In the genomic region with DNA sequence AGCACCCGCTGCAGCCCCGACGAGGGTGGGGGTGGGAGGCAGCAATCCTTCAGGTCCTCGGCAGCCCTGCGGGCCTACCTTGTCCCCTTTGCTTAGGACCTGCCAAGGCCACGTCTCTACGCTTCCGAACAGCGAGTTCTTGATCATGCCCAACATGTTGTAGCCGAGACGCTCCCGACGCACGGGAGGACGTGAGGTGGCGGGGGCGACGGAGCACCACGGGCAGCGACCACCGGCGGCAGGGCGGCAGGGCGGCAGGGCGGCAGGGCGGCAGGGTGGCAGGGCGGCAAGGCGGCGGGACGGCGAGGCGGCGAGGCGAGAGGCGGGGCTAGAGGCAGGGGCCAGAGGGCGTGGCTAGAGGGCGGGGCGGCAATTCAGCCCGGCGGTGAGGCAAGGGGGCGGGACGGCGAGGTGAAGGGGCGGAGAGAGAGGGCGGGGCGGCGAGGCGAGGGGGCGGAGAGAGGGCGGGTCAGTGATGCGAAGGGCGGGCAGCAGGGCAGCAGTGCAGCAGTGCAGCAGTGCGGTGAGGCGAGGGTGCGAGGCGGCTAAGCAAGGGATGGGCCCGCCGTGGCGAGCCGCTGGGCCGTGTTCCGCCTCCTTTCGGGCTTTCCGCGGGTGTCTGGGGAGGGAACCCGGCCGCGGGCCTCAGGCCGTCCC, we compare ENCODE assay signal across 8 cellular contexts. TPM values are rescaled to one million over a fixed set of nuclear protein-coding genes. Genes with fewer than 3 reads are reported as not detected.
DNase-seq lines count a peak whose midpoint lies in the region; ATAC-seq and TF ChIP-seq lines count a peak whose summit lies in the region.

A gene with protein sequence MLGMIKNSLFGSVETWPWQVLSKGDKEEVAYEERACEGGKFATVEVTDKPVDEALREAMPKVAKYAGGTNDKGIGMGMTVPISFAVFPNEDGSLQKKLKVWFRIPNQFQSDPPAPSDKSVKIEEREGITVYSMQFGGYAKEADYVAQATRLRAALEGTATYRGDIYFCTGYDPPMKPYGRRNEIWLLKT (minus strand): TSS at position 307 of the 657 bp plus-strand sequence. CDS start 151 bp downstream, at position 156.

- H3K27me3 ChIP-seq in naive thymus-derived CD4-positive, alpha-beta T cell (ENCODE audit: control insufficient read depth in 2 of 2, insufficient read depth in 2 of 2, low read length in 2 of 2): peaks cover 0 to 5% of the 10 kb centered on the region in 2 donors

- POLR2A ChIA-PET in RWPE1 (lab: Yijun Ruan, JAX; ENCODE audit: low non-redundant PET): no interaction called here
- POLR2A ChIA-PET in naive thymus-derived CD4-positive, alpha-beta T cell (lab: Charles Lee): interaction anchor here (0.7 to 1.4 kb wide), 2 partner anchors 84 to 1369 kb away, joined by 3 read pairs; no protein-coding TSS in a partner anchor

- H3K27ac ChIP-seq in RWPE1: peak within 1 kb of the TSS; percentile 84
- H3K27ac ChIP-seq in naive thymus-derived CD4-positive, alpha-beta T cell (ENCODE audit: low read depth, low read length): peak within 1 kb of the TSS; percentile 83

- intact Hi-C loops in activated T-helper 2 cell treated with anti-CD3 and anti-CD28 coated beads, Interferon-gamma antibody, Interleukin-2, Interleukin-4, amounts not matched to agents 10 μg/mL and 5 μg/mL and 100 μg/mL, durations not matched to agents 14 hours and 24 hours and 36 hours (cut with micrococcal nuclease): loop anchor here (1.0 to 10.0 kb wide), 7 partner anchors 42 to 645 kb away; partner anchors contain the start of genes APOLD1, BORCS5, DDX47 and FAM234B
- intact Hi-C loops in naive thymus-derived CD4-positive, alpha-beta T cell (cut with micrococcal nuclease): loop anchor here (1.0 to 5.0 kb wide), 18 partner anchors 13 to 1771 kb away; partner anchors contain the start of genes BORCS5 (in 2 of the 2), DDX47 (in 2 of the 2), FAM234B (in 2 of the 2) and ATF7IP (in 1 of the 2)

- peaks cover 2% of the 10 kb centered on the region for H3K36me3 Mint-ChIP-seq in activated T-helper 2 cell treated with anti-CD3 and anti-CD28 coated beads, Interferon-gamma antibody, Interleukin-2, Interleukin-4, amounts not matched to agents 10 μg/mL and 5 μg/mL and 100 μg/mL, durations not matched to agents 14 hours and 24 hours and 36 hours (ENCODE audit: low read depth)
- H3K36me3 Mint-ChIP-seq in naive thymus-derived CD4-positive, alpha-beta T cell: peaks cover 0 to 3% (median 0%) of the 10 kb centered on the region in 5 donors
- H3K36me3 Mint-ChIP-seq in stimulated activated memory B cell treated with anti-CD40 and anti-IgM and Interleukin-4, amounts not matched to agents 10 μg/mL and 1 μg/mL and 100 μg/mL, for 72 hours: no peaks in the 10 kb centered on the region

- no peaks in the 10 kb centered on the region for H3K9me3 Mint-ChIP-seq in activated T-helper 2 cell treated with anti-CD3 and anti-CD28 coated beads, Interferon-gamma antibody, Interleukin-2, Interleukin-4, amounts not matched to agents 10 μg/mL and 5 μg/mL and 100 μg/mL, durations not matched to agents 14 hours and 24 hours and 36 hours
- no peaks in the 10 kb centered on the region for H3K9me3 Mint-ChIP-seq in naive thymus-derived CD4-positive, alpha-beta T cell
- H3K9me3 Mint-ChIP-seq in stimulated activated memory B cell treated with anti-CD40 and anti-IgM and Interleukin-4, amounts not matched to agents 10 μg/mL and 1 μg/mL and 100 μg/mL, for 72 hours: no peaks in the 10 kb centered on the region

- H3K4me3 ChIP-seq in naive thymus-derived CD4-positive, alpha-beta T cell (ENCODE audit: low read length): peak within 1 kb of the TSS; percentile 74

- ATAC-seq in naive thymus-derived CD4-positive, alpha-beta T cell: peak; percentile 97
- ATAC-seq in stimulated activated memory B cell treated with anti-CD40 and anti-IgM and Interleukin-4, amounts not matched to agents 10 μg/mL and 1 μg/mL and 100 μg/mL, for 72 hours: peak; percentile 97

- H3K27me3 Mint-ChIP-seq in activated T-helper 2 cell treated with anti-CD3 and anti-CD28 coated beads, Interferon-gamma antibody, Interleukin-2, Interleukin-4, amounts not matched to agents 10 μg/mL and 5 μg/mL and 100 μg/mL, durations not matched to agents 14 hours and 24 hours and 36 hours (ENCODE audit: low read depth): peaks cover 30% of the 10 kb centered on the region
- peaks cover 0 to 31% (median 0%) of the 10 kb centered on the region in 5 donors for H3K27me3 Mint-ChIP-seq in naive thymus-derived CD4-positive, alpha-beta T cell
- H3K27me3 Mint-ChIP-seq in stimulated activated memory B cell treated with anti-CD40 and anti-IgM and Interleukin-4, amounts not matched to agents 10 μg/mL and 1 μg/mL and 100 μg/mL, for 72 hours: no peaks in the 10 kb centered on the region

- H3K4me1 Mint-ChIP-seq in activated T-helper 2 cell treated with anti-CD3 and anti-CD28 coated beads, Interferon-gamma antibody, Interleukin-2, Interleukin-4, amounts not matched to agents 10 μg/mL and 5 μg/mL and 100 μg/mL, durations not matched to agents 14 hours and 24 hours and 36 hours (ENCODE audit: low read depth): peaks cover 23% of the 10 kb centered on the region
- H3K4me1 Mint-ChIP-seq in naive thymus-derived CD4-positive, alpha-beta T cell: peaks cover 30 to 45% (median 35%) of the 10 kb centered on the region in 7 donors
- H3K4me1 Mint-ChIP-seq in stimulated activated memory B cell treated with anti-CD40 and anti-IgM and Interleukin-4, amounts not matched to agents 10 μg/mL and 1 μg/mL and 100 μg/mL, for 72 hours: peaks cover 30% of the 10 kb centered on the region

- CTCF ChIA-PET in RWPE1 (lab: Yijun Ruan, JAX): no interaction called here
- CTCF ChIA-PET in naive thymus-derived CD4-positive, alpha-beta T cell (lab: Charles Lee): interaction anchor here (1.1 kb wide), 1 partner anchor 162 kb away, joined by 3 read pairs; no protein-coding TSS in a partner anchor

- TF ChIP-seq CTCF in RWPE1 (conservative IDR thresholded peaks at IDR 0.05; ENCODE audit: low read depth): no peak

- peaks cover 8 to 23% of the 10 kb centered on the region in 2 donors for H3K4me1 ChIP-seq in naive thymus-derived CD4-positive, alpha-beta T cell (ENCODE audit: control insufficient read depth in 2 of 2, insufficient read depth in 2 of 2, low read length in 2 of 2)

- H3K9me3 ChIP-seq in naive thymus-derived CD4-positive, alpha-beta T cell (ENCODE audit: control insufficient read depth in 2 of 3, low read length in 3 of 3): no peaks in the 10 kb centered on the region

- DNase-seq in DMS153 treated with DMSO at 0.1 percent for 48 hours (lab: John Stamatoyannopoulos, UW; ENCODE audit: unreplicated experiment) (peak; percentile 86), GOT3 (lab: John Stamatoyannopoulos, UW) (peak; percentile 84), LHCN-M2 (ENCODE audit: low read depth) (peak; percentile 86), RWPE1 (ENCODE audit: low spot score) (peak; percentile 96), fibroblast of gingiva (ENCODE audit: low read depth) (peak; percentile 91)
- peak; percentile 92 for DNase-seq in activated T-helper 2 cell treated with anti-CD3 and anti-CD28 coated beads, Interferon-gamma antibody, Interleukin-2, Interleukin-4, amounts not matched to agents 10 μg/mL and 5 μg/mL and 100 μg/mL, durations not matched to agents 14 hours and 24 hours and 36 hours (ENCODE audit: low spot score)
- peak; percentile 86 to 99 (median 93) for DNase-seq in naive thymus-derived CD4-positive, alpha-beta T cell

- H3K36me3 ChIP-seq in naive thymus-derived CD4-positive, alpha-beta T cell (ENCODE audit: control insufficient read depth in 2 of 3, insufficient read depth in 3 of 3, low read length in 3 of 3): peaks cover 0 to 4% (median 0%) of the 10 kb centered on the region in 3 experiments

- peak within 1 kb of the TSS; percentile 82 for H3K4me3 Mint-ChIP-seq in activated T-helper 2 cell treated with anti-CD3 and anti-CD28 coated beads, Interferon-gamma antibody, Interleukin-2, Interleukin-4, amounts not matched to agents 10 μg/mL and 5 μg/mL and 100 μg/mL, durations not matched to agents 14 hours and 24 hours and 36 hours (ENCODE audit: low read depth)
- H3K4me3 Mint-ChIP-seq in naive thymus-derived CD4-positive, alpha-beta T cell: peak within 1 kb of the TSS; percentile 90 to 98 (median 95)
- peak within 1 kb of the TSS; percentile 90 for H3K4me3 Mint-ChIP-seq in stimulated activated memory B cell treated with anti-CD40 and anti-IgM and Interleukin-4, amounts not matched to agents 10 μg/mL and 1 μg/mL and 100 μg/mL, for 72 hours

- peak within 1 kb of the TSS; percentile 26 for H3K27ac Mint-ChIP-seq in activated T-helper 2 cell treated with anti-CD3 and anti-CD28 coated beads, Interferon-gamma antibody, Interleukin-2, Interleukin-4, amounts not matched to agents 10 μg/mL and 5 μg/mL and 100 μg/mL, durations not matched to agents 14 hours and 24 hours and 36 hours
- H3K27ac Mint-ChIP-seq in naive thymus-derived CD4-positive, alpha-beta T cell: peak within 1 kb of the TSS; percentile 53 to 96 (median 90)
- H3K27ac Mint-ChIP-seq in stimulated activated memory B cell treated with anti-CD40 and anti-IgM and Interleukin-4, amounts not matched to agents 10 μg/mL and 1 μg/mL and 100 μg/mL, for 72 hours: peak within 1 kb of the TSS; percentile 87

RNA-seq across cellular contexts. Expression of the gene that starts here (rescaled TPM):
- 7.7 and 8.0 TPM in 2 replicates for total RNA-seq in LHCN-M2 (2014; rRNA removed)
- polyA plus RNA-seq in LHCN-M2 (2012): 72.8 TPM
- total RNA-seq in activated T-helper 2 cell treated with anti-CD3 and anti-CD28 coated beads, Interferon-gamma antibody, Interleukin-2, Interleukin-4, amounts not matched to agents 10 μg/mL and 5 μg/mL and 100 μg/mL, durations not matched to agents 14 hours and 24 hours and 36 hours: 11.9 and 13.3 TPM in 2 replicates
- 10 to 100 TPM; 10.9 to 23.4 (median 13.6) TPM for total RNA-seq in naive thymus-derived CD4-positive, alpha-beta T cell
- 10 to 100 TPM; 33.5 to 47.7 TPM for polyA plus RNA-seq in naive thymus-derived CD4-positive, alpha-beta T cell

Comparison
In these comparisons a context has a peak if more than half of its experiments do, and no peak if none do; other contexts are left out.
1. Peak in every context shown above with its lines: DNase-seq, ATAC-seq, H3K4me3 ChIP-seq and H3K27ac ChIP-seq.
2. H3K27ac Mint-ChIP-seq: peak in every context shown above with its lines; median percentile 90 in naive thymus-derived CD4-positive, alpha-beta T cell; 87 in stimulated activated memory B cell treated with anti-CD40 and anti-IgM and Interleukin-4, amounts not matched to agents 10 μg/mL and 1 μg/mL and 100 μg/mL, for 72 hours; 26 in activated T-helper 2 cell treated with anti-CD3 and anti-CD28 coated beads, Interferon-gamma antibody, Interleukin-2, Interleukin-4, amounts not matched to agents 10 μg/mL and 5 μg/mL and 100 μg/mL, durations not matched to agents 14 hours and 24 hours and 36 hours.